ENCODE assay signal across 1 cellular context in the genomic region with DNA sequence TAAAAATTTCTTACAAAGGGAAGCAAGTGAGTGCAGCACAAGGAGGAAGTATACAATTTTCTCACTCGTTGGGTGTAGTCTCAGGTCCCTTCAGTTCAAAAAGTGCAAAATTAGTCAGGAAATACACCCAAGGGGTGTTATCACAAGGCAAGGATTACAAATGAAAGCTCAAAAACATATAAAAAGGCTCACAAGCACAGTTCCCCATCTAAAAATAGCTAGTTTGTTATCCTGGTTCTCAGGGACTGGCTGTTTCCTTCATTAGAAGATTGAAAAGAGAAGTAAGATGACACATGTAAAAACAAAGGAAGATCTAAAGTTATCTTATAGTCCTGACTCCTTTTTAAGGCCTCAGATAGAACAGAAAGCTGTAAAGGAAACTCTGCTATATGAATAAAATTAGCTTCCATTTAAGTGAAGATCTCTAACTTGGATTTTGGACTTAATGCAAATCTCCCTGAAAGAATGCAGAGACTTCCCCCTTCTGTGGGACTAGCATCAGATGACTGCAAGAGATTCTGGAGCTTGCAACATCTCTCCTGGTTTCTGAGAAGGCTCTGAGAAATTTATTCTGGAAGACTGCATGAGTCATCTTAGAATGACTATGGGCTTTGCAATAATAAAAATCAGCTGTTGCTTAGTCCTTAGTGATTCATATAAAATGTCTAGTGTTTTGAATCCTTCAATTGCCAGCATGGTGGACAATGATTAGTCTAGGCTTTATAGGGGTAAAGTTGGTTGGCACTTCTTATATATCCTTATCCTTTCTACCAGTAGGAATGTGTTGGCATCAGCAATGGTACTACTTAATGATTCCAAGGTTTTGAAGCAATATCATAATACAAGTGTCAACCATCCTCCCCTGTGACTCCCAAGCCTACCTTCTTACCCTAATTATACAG.
TF ChIP-seq lines count a peak whose summit lies in the region.

No MANE protein-coding gene starts in this region.

TF ChIP-seq in K562, 482 proteins besides CTCF, POLR2A, EP300 and RAD21 (continued from another document and continues in another):
- TF ChIP-seq, protein P1, sequence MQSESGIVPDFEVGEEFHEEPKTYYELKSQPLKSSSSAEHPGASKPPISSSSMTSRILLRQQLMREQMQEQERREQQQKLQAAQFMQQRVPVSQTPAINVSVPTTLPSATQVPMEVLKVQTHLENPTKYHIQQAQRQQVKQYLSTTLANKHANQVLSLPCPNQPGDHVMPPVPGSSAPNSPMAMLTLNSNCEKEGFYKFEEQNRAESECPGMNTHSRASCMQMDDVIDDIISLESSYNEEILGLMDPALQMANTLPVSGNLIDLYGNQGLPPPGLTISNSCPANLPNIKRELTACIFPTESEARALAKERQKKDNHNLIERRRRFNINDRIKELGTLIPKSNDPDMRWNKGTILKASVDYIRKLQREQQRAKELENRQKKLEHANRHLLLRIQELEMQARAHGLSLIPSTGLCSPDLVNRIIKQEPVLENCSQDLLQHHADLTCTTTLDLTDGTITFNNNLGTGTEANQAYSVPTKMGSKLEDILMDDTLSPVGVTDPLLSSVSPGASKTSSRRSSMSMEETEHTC (IDR thresholded peaks at IDR 0.05), result peak; percentile 48; the same call in 1 of the 2 replicates
- TF ChIP-seq ZNF668 (CRISPR knock-in tag; IDR thresholded peaks at IDR 0.05) (no peak), TBP (optimal IDR thresholded peaks at IDR 0.05; ENCODE audit: low read depth, low read length) (no peak), ZNF75A (CRISPR knock-in tag; IDR thresholded peaks at IDR 0.05) (peak; percentile 69; the same call in 1 of the 2 replicates), C11orf30 (IDR thresholded peaks at IDR 0.05; ENCODE audit: low read depth) (peak; percentile 90), RAD51 (IDR thresholded peaks at IDR 0.05; ENCODE audit: borderline replicate concordance, low read depth) (peak; percentile 34), ELF4 (CRISPR knock-in tag; IDR thresholded peaks at IDR 0.05) (no peak), NCOA2 (IDR thresholded peaks at IDR 0.05; ENCODE audit: partially characterized antibody in 2 of 2) (no peak), FOSL1 (tag; conservative IDR thresholded peaks at IDR 0.05) (peak; percentile 99), TAL1 (IDR thresholded peaks at IDR 0.05) (peak; percentile 28), NFIC (IDR thresholded peaks at IDR 0.05) (0 out of 2 replicates have a peak, but pooled peaks have one; percentile 19), XRCC3 (IDR thresholded peaks at IDR 0.05) (no peak), DACH1 (IDR thresholded peaks at IDR 0.05; ENCODE audit: partially characterized antibody) (peak; percentile 96), TAF1 (IDR thresholded peaks at IDR 0.05; ENCODE audit: control insufficient read depth, extremely low read depth, insufficient read depth, low read length, severe bottlenecking) (no peak), THRB (CRISPR knock-in tag; conservative IDR thresholded peaks at IDR 0.05) (0 out of 2 replicates have a peak, but pooled peaks have one; percentile 45), POU5F1 (IDR thresholded peaks at IDR 0.05; ENCODE audit: borderline replicate concordance, low read depth, low read length, partially characterized antibody) (no peak), ZSCAN32 (CRISPR knock-in tag; IDR thresholded peaks at IDR 0.05) (no peak), KDM5B (IDR thresholded peaks at IDR 0.05; ENCODE audit: insufficient replicate concordance, low read depth, low read length) (no peak), CBFA2T3 (IDR thresholded peaks at IDR 0.05) (peak; percentile 63), TEAD4 (IDR thresholded peaks at IDR 0.05; ENCODE audit: low read length) (peak; percentile 77; the same call in 1 of the 2 replicates), TEAD4 (CRISPR knock-in tag; IDR thresholded peaks at IDR 0.05; ENCODE audit: borderline replicate concordance) (no peak), CEBPB (tag; IDR thresholded peaks at IDR 0.05) (peak; percentile 99), SPI1 (IDR thresholded peaks at IDR 0.05; ENCODE audit: borderline replicate concordance, low read depth, low read length) (peak; percentile 84; the same call in 1 of the 2 replicates), HDAC8 (tag; IDR thresholded peaks at IDR 0.05) (no peak), ARNT (IDR thresholded peaks at IDR 0.05) (peak in 1 of 2 experiments; percentile 100; a peak in 2 of 4 replicates), NKRF (IDR thresholded peaks at IDR 0.05; ENCODE audit: borderline replicate concordance) (no peak), DEAF1 (CRISPR knock-in tag; IDR thresholded peaks at IDR 0.05) (0 out of 2 replicates have a peak, but pooled peaks have one; percentile 30), HDAC2 (IDR thresholded peaks at IDR 0.05) (peak; percentile 89), EP400 (IDR thresholded peaks at IDR 0.05) (peak; percentile 68), SOX6 (IDR thresholded peaks at IDR 0.05) (peak; percentile 91), NCOR1 (IDR thresholded peaks at IDR 0.05) (peak; percentile 69), ZNF175 (CRISPR knock-in tag; IDR thresholded peaks at IDR 0.05; ENCODE audit: low read depth) (no peak; the same call in none of the 2 replicates), ZNF316 (IDR thresholded peaks at IDR 0.05) (peak; percentile 92), ZNF699 (CRISPR knock-in tag; IDR thresholded peaks at IDR 0.05; ENCODE audit: insufficient replicate concordance) (no peak), HEY1 (CRISPR knock-in tag; IDR thresholded peaks at IDR 0.05; ENCODE audit: borderline replicate concordance) (peak; percentile 14; the same call in 1 of the 2 replicates), PHF20 (IDR thresholded peaks at IDR 0.05; ENCODE audit: partially characterized antibody) (no peak), MEF2A (IDR thresholded peaks at IDR 0.05; ENCODE audit: control insufficient read depth, low read depth, low read length) (peak; percentile 89), CTBP1 (IDR thresholded peaks at IDR 0.05; ENCODE audit: borderline replicate concordance) (peak; percentile 56; the same call in 1 of the 2 replicates), MTF1 (CRISPR knock-in tag; IDR thresholded peaks at IDR 0.05; ENCODE audit: borderline replicate concordance) (no peak), NFE2 (IDR thresholded peaks at IDR 0.05; ENCODE audit: low read depth) (peak; percentile 94), TFAP4 (CRISPR knock-in tag; IDR thresholded peaks at IDR 0.05; ENCODE audit: borderline replicate concordance) (peak; percentile 73; the same call in 1 of the 2 replicates), OTX1 (CRISPR knock-in tag; IDR thresholded peaks at IDR 0.05) (peak; percentile 53; the same call in 1 of the 2 replicates), ZNF766 (CRISPR knock-in tag; conservative IDR thresholded peaks at IDR 0.05) (peak; percentile 90), ZNF395 (CRISPR knock-in tag; IDR thresholded peaks at IDR 0.05) (peak; percentile 82), NCOA1 (IDR thresholded peaks at IDR 0.05; ENCODE audit: low read depth) (peak; percentile 32; the same call in 1 of the 2 replicates), POLR2H (tag; IDR thresholded peaks at IDR 0.05; ENCODE audit: low read depth) (peak; percentile 81), ZNF41 (CRISPR knock-in tag; conservative IDR thresholded peaks at IDR 0.05) (peak; percentile 92)
- TF ChIP-seq, protein P2, sequence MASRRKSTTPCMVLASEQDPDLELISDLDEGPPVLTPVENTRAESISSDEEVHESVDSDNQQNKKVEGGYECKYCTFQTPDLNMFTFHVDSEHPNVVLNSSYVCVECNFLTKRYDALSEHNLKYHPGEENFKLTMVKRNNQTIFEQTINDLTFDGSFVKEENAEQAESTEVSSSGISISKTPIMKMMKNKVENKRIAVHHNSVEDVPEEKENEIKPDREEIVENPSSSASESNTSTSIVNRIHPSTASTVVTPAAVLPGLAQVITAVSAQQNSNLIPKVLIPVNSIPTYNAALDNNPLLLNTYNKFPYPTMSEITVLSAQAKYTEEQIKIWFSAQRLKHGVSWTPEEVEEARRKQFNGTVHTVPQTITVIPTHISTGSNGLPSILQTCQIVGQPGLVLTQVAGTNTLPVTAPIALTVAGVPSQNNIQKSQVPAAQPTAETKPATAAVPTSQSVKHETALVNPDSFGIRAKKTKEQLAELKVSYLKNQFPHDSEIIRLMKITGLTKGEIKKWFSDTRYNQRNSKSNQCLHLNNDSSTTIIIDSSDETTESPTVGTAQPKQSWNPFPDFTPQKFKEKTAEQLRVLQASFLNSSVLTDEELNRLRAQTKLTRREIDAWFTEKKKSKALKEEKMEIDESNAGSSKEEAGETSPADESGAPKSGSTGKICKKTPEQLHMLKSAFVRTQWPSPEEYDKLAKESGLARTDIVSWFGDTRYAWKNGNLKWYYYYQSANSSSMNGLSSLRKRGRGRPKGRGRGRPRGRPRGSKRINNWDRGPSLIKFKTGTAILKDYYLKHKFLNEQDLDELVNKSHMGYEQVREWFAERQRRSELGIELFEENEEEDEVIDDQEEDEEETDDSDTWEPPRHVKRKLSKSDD (conservative IDR thresholded peaks at IDR 0.05; ENCODE audit: low read length), result no peak
